ENCODE assay signal across 7 cellular contexts in the genomic region with DNA sequence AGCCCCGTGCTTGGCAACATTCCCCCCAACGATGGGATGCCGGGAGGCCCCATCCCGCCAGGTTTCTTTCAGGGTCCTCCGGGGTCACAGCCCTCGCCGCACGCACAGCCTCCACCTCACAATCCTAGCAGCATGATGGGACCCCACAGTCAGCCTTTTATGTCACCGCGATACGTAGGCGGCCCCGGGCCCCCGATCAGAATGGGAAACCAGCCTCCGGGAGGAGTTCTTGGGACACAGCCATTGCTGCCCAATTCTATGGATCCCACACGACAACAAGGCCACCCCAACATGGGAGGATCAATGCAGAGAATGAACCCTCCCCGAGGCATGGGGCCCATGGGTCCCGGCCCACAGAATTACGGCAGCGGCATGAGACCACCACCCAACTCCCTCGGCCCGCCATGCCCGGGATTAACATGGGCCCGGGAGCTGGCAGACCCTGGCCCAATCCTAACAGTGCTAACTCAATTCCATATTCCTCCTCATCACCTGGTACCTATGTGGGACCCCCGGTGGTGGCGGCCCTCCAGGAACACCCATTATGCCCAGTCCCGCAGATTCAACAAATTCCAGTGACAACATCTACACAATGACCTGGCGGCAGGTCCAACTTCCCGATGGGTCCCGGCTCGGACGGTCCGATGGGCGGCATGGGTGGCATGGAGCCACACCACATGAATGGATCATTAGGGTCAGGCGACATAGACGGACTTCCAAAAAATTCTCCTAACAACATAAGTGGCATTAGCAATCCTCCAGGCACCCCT.
DNase-seq lines count a peak whose midpoint lies in the region; ATAC-seq and TF ChIP-seq lines count a peak whose summit lies in the region.
"Not testable (repeated sequence)": the region's sequence is repeated elsewhere in the genome, so short reads cannot be mapped to it uniquely, and the experiment has no call there.

No MANE protein-coding gene starts in this region.

- H3K36me3 Mint-ChIP-seq in GM23338 (ENCODE audit: low read depth); WTC11; endothelial cell (ENCODE audit: low read depth, unreplicated experiment); immature natural killer cell; nephron progenitor cell (ENCODE audit: low read depth): not testable (repeated sequence)

- H2AFZ ChIP-seq in GM23338, result peak overlapping the region; percentile 97

- not testable (repeated sequence) for H3K36me3 ChIP-seq in GM23338 (ENCODE audit: insufficient read depth); adipocyte (ENCODE audit: control insufficient read depth, insufficient read depth, low read length, severe bottlenecking); skeletal muscle satellite cell (ENCODE audit: insufficient read depth, low read length)

- H3K27ac ChIP-seq in GM23338 (ENCODE audit: low read depth), result not testable (repeated sequence)

- not testable (repeated sequence) for H3K9me2 ChIP-seq in GM23338 (ENCODE audit: insufficient read depth)

- peak overlapping the region; percentile 93 for H3K4me2 ChIP-seq in GM23338
- peak overlapping the region; percentile 82 for H3K4me2 ChIP-seq in skeletal muscle satellite cell (ENCODE audit: low read length)

- H3K27me3 ChIP-seq in GM23338 (ENCODE audit: insufficient read depth), result peaks cover 57% of the 10 kb centered on the region
- not testable (repeated sequence) for H3K27me3 ChIP-seq in adipocyte (replicated peaks; ENCODE audit: control insufficient read depth, insufficient read depth, low read length); skeletal muscle satellite cell (ENCODE audit: control insufficient read depth, insufficient read depth, low read length)

- CTCF ChIA-PET in WTC11 (lab: Charles Lee), result not testable (repeated sequence)

- H3K4me3 ChIP-seq in GM23338 (peak overlapping the region; percentile 71), adipocyte (ENCODE audit: low read length) (peak overlapping the region; percentile 76), skeletal muscle satellite cell (ENCODE audit: low read length) (peak overlapping the region; percentile 64)

- not testable (repeated sequence) for H3F3A ChIP-seq in GM23338 (replicated peaks; ENCODE audit: low read depth)

- not testable (repeated sequence) for H3K4me1 Mint-ChIP-seq in GM23338; WTC11; endothelial cell (ENCODE audit: unreplicated experiment); immature natural killer cell
- peaks cover 26% of the 10 kb centered on the region for H3K4me1 Mint-ChIP-seq in nephron progenitor cell

- peak; percentile 39 for DNase-seq in GM23338 (ENCODE audit: low spot score)
- peak; percentile 18 for DNase-seq in WTC11 (ENCODE audit: low spot score)
- not testable (repeated sequence) for DNase-seq in adipocyte (ENCODE audit: low read depth); endothelial cell (ENCODE audit: low spot score); immature natural killer cell; nephron progenitor cell

- H4K20me1 ChIP-seq in GM23338 (replicated peaks; ENCODE audit: insufficient read depth), result not testable (repeated sequence)

- not testable (repeated sequence) for H3K9me3 Mint-ChIP-seq in GM23338; WTC11; endothelial cell (ENCODE audit: unreplicated experiment); immature natural killer cell; nephron progenitor cell

- not testable (repeated sequence) for H3K27ac Mint-ChIP-seq in GM23338; WTC11; endothelial cell (ENCODE audit: unreplicated experiment); immature natural killer cell; nephron progenitor cell

- not testable (repeated sequence) for TF ChIP-seq CTCF in GM23338 (conservative IDR thresholded peaks at IDR 0.05; ENCODE audit: low read depth in 2 of 2); WTC11 (IDR thresholded peaks at IDR 0.05); endothelial cell (IDR thresholded peaks at IDR 0.05; ENCODE audit: unreplicated experiment); nephron progenitor cell (IDR thresholded peaks at IDR 0.05)

- peak; percentile 19; the same call in 2 of the 3 replicates for ATAC-seq in GM23338
- not testable (repeated sequence) for ATAC-seq in WTC11

- not testable (repeated sequence) for H3K9me3 ChIP-seq in adipocyte (ENCODE audit: control insufficient read depth, low read length); skeletal muscle satellite cell (replicated peaks; ENCODE audit: low read length)

- H3K4me1 ChIP-seq in GM23338 (ENCODE audit: insufficient read depth); adipocyte (ENCODE audit: control insufficient read depth, insufficient read depth, low read length); skeletal muscle satellite cell (ENCODE audit: control insufficient read depth, insufficient read depth, low read length): not testable (repeated sequence)

- peaks cover 29% of the 10 kb centered on the region for H3K27me3 Mint-ChIP-seq in GM23338 (ENCODE audit: insufficient read depth, low read depth, poor library complexity)
- H3K27me3 Mint-ChIP-seq in WTC11 (ENCODE audit: low read depth), result peaks cover 56% of the 10 kb centered on the region
- H3K27me3 Mint-ChIP-seq in endothelial cell (ENCODE audit: unreplicated experiment), result not testable (repeated sequence)
- H3K27me3 Mint-ChIP-seq in immature natural killer cell (ENCODE audit: low read depth in 3 of 3), result peaks cover 5 to 19% (median 16%) of the 10 kb centered on the region in 3 donors
- H3K27me3 Mint-ChIP-seq in nephron progenitor cell (ENCODE audit: low read depth, poor library complexity), result peaks cover 47% of the 10 kb centered on the region

- H3K9ac ChIP-seq in adipocyte (ENCODE audit: low read length), result peak overlapping the region; percentile 39
- not testable (repeated sequence) for H3K9ac ChIP-seq in skeletal muscle satellite cell (ENCODE audit: low read depth, low read length)

- POLR2A ChIA-PET in WTC11 (lab: Charles Lee), result not testable (repeated sequence)

- peak overlapping the region; percentile 85 for H3K4me3 Mint-ChIP-seq in GM23338
- H3K4me3 Mint-ChIP-seq in WTC11, result peak overlapping the region; percentile 77
- H3K4me3 Mint-ChIP-seq in endothelial cell (ENCODE audit: unreplicated experiment), result peak overlapping the region; percentile 91
- H3K4me3 Mint-ChIP-seq in immature natural killer cell, result peak overlapping the region; percentile 39 to 57 (median 50)
- peak overlapping the region; percentile 82 for H3K4me3 Mint-ChIP-seq in nephron progenitor cell

- H3K79me2 ChIP-seq in GM23338 (replicated peaks; ENCODE audit: insufficient read depth), result not testable (repeated sequence)

TF ChIP-seq in GM23338, 12 proteins besides CTCF, POLR2A, EP300 and RAD21:
- TF ChIP-seq EZH2 (IDR thresholded peaks at IDR 0.05; ENCODE audit: low read depth, unreplicated experiment), result peak; percentile 59

TF ChIP-seq in WTC11, 78 proteins besides CTCF, POLR2A, EP300 and RAD21:
- TF ChIP-seq, protein P1, sequence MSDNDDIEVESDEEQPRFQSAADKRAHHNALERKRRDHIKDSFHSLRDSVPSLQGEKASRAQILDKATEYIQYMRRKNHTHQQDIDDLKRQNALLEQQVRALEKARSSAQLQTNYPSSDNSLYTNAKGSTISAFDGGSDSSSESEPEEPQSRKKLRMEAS (CRISPR knock-in tag; IDR thresholded peaks at IDR 0.05), result 0 out of 2 replicates have a peak, but pooled peaks have one; percentile 4
